In the genomic region with DNA sequence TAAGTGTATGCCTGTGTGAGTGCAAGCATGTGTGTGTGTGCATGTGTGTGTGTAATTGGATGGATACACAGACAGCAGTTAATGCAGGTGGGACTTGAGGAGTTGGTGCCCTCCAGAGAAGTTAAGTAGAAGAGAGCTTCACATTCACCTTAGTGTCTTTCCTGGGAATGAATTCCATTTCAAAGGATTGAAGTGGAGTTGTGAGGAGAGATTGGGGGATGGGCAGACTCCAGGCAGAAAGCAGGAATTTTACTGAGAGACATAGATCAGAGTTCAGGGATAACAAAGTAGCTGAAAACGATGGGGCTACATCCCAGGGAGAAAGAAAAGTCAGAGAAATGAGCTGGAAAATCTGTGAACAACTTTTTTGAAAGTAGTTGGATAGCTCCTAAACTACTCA, we compare ENCODE assay signal across 1 cellular context.
TF ChIP-seq lines count a peak whose summit lies in the region.

No MANE protein-coding gene starts in this region.

TF ChIP-seq in H1, 55 proteins besides CTCF, POLR2A, EP300 and RAD21:
- TF ChIP-seq GTF2F1 (IDR thresholded peaks at IDR 0.05; ENCODE audit: borderline replicate concordance, low read depth, low read length), result no peak
- TF ChIP-seq, protein P1, sequence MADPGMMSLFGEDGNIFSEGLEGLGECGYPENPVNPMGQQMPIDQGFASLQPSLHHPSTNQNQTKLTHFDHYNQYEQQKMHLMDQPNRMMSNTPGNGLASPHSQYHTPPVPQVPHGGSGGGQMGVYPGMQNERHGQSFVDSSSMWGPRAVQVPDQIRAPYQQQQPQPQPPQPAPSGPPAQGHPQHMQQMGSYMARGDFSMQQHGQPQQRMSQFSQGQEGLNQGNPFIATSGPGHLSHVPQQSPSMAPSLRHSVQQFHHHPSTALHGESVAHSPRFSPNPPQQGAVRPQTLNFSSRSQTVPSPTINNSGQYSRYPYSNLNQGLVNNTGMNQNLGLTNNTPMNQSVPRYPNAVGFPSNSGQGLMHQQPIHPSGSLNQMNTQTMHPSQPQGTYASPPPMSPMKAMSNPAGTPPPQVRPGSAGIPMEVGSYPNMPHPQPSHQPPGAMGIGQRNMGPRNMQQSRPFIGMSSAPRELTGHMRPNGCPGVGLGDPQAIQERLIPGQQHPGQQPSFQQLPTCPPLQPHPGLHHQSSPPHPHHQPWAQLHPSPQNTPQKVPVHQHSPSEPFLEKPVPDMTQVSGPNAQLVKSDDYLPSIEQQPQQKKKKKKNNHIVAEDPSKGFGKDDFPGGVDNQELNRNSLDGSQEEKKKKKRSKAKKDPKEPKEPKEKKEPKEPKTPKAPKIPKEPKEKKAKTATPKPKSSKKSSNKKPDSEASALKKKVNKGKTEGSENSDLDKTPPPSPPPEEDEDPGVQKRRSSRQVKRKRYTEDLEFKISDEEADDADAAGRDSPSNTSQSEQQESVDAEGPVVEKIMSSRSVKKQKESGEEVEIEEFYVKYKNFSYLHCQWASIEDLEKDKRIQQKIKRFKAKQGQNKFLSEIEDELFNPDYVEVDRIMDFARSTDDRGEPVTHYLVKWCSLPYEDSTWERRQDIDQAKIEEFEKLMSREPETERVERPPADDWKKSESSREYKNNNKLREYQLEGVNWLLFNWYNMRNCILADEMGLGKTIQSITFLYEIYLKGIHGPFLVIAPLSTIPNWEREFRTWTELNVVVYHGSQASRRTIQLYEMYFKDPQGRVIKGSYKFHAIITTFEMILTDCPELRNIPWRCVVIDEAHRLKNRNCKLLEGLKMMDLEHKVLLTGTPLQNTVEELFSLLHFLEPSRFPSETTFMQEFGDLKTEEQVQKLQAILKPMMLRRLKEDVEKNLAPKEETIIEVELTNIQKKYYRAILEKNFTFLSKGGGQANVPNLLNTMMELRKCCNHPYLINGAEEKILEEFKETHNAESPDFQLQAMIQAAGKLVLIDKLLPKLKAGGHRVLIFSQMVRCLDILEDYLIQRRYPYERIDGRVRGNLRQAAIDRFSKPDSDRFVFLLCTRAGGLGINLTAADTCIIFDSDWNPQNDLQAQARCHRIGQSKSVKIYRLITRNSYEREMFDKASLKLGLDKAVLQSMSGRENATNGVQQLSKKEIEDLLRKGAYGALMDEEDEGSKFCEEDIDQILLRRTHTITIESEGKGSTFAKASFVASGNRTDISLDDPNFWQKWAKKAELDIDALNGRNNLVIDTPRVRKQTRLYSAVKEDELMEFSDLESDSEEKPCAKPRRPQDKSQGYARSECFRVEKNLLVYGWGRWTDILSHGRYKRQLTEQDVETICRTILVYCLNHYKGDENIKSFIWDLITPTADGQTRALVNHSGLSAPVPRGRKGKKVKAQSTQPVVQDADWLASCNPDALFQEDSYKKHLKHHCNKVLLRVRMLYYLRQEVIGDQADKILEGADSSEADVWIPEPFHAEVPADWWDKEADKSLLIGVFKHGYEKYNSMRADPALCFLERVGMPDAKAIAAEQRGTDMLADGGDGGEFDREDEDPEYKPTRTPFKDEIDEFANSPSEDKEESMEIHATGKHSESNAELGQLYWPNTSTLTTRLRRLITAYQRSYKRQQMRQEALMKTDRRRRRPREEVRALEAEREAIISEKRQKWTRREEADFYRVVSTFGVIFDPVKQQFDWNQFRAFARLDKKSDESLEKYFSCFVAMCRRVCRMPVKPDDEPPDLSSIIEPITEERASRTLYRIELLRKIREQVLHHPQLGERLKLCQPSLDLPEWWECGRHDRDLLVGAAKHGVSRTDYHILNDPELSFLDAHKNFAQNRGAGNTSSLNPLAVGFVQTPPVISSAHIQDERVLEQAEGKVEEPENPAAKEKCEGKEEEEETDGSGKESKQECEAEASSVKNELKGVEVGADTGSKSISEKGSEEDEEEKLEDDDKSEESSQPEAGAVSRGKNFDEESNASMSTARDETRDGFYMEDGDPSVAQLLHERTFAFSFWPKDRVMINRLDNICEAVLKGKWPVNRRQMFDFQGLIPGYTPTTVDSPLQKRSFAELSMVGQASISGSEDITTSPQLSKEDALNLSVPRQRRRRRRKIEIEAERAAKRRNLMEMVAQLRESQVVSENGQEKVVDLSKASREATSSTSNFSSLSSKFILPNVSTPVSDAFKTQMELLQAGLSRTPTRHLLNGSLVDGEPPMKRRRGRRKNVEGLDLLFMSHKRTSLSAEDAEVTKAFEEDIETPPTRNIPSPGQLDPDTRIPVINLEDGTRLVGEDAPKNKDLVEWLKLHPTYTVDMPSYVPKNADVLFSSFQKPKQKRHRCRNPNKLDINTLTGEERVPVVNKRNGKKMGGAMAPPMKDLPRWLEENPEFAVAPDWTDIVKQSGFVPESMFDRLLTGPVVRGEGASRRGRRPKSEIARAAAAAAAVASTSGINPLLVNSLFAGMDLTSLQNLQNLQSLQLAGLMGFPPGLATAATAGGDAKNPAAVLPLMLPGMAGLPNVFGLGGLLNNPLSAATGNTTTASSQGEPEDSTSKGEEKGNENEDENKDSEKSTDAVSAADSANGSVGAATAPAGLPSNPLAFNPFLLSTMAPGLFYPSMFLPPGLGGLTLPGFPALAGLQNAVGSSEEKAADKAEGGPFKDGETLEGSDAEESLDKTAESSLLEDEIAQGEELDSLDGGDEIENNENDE (IDR thresholded peaks at IDR 0.05; ENCODE audit: insufficient replicate concordance, low read length), result no peak
- TF ChIP-seq SP1 (IDR thresholded peaks at IDR 0.05; ENCODE audit: low read depth, low read length), result peak; percentile 27; the same call in 1 of the 2 replicates
- no peak for TF ChIP-seq CBX5 (IDR thresholded peaks at IDR 0.05; ENCODE audit: low read depth, low read length)
- no peak for TF ChIP-seq CBX8 (IDR thresholded peaks at IDR 0.05; ENCODE audit: borderline replicate concordance, low read depth, low read length)
- no peak for TF ChIP-seq TBP (IDR thresholded peaks at IDR 0.05; ENCODE audit: low read depth, low read length)
- TF ChIP-seq SP2 (IDR thresholded peaks at IDR 0.05; ENCODE audit: low read length), result no peak
- TF ChIP-seq SAP30 (IDR thresholded peaks at IDR 0.05; ENCODE audit: insufficient read depth, insufficient replicate concordance, low read length), result no peak
- no peak for TF ChIP-seq TEAD4 (IDR thresholded peaks at IDR 0.05; ENCODE audit: low read depth, low read length)
- peak; percentile 34 for TF ChIP-seq ASH2L (IDR thresholded peaks at IDR 0.05; ENCODE audit: low read length)
TF ChIP-seq in H1: peak in this region for 2.
